8 cellular contexts compared by ENCODE assay signal in genomic region chr17:67891481-67892119, GRCh38.
A peak's percentile ranks its signal among the peaks of the same experiment; 100 is the strongest.
DNase-seq lines count a peak whose midpoint lies in the region; ATAC-seq and TF ChIP-seq lines count a peak whose summit lies in the region.

No MANE protein-coding gene starts in this region.

- H3K4me1 ChIP-seq in RWPE2 (ENCODE audit: insufficient read depth, poor library complexity, severe bottlenecking) (peaks cover 6% of the 10 kb centered on the region), foreskin keratinocyte (no peaks in the 10 kb centered on the region), transverse colon (peaks cover 0 to 6% (median 2%) of the 10 kb centered on the region in 4 donors)
- H3K4me1 ChIP-seq in CD8-positive, alpha-beta T cell (ENCODE audit: insufficient read depth, low read length) = no peaks in the 10 kb centered on the region

- in situ Hi-C loops in transverse colon (cut with MboI; ENCODE audit: low pct_ligation_motif_present in 1 of 4, low pct_unique_long_range_greater_than_20kb in 1 of 4, low sequenced_read_pairs in 3 of 4) = no loop called here

- POLR2A ChIA-PET in CD8-positive, alpha-beta T cell (lab: Charles Lee) = no interaction called here

- ATAC-seq in activated naive CD8-positive, alpha-beta T cell treated with anti-CD3 and anti-CD28 coated beads, Interleukin-2, amount 50 U/mL, for 24 hours = no peak
- ATAC-seq in RWPE2 (ENCODE audit: low read depth) = peak; percentile 68
- peak; percentile 16 for ATAC-seq in foreskin keratinocyte
- ATAC-seq in CD8-positive, alpha-beta T cell = no peak

- no peak for TF ChIP-seq EP300 in transverse colon (IDR thresholded peaks at IDR 0.05; ENCODE audit: low read depth)

- TF ChIP-seq CTCF in RWPE2 (IDR thresholded peaks at IDR 0.05; ENCODE audit: poor library complexity, severe bottlenecking) (peak; percentile 80), foreskin keratinocyte (conservative IDR thresholded peaks at IDR 0.05) (peak; percentile 49), transverse colon (IDR thresholded peaks at IDR 0.05) (peak in 2 of 5 experiments; percentile 16 to 17)
- no peak for TF ChIP-seq CTCF in CD8-positive, alpha-beta T cell (IDR thresholded peaks at IDR 0.05)

- no peak overlapping the region for H3K4me3 Mint-ChIP-seq in activated naive CD8-positive, alpha-beta T cell
- H3K4me3 Mint-ChIP-seq in activated naive CD8-positive, alpha-beta T cell treated with anti-CD3 and anti-CD28 coated beads, Interleukin-2, amount 50 U/mL, for 24 hours = no peak overlapping the region
- H3K4me3 Mint-ChIP-seq in CD8-positive, alpha-beta T cell = no peak overlapping the region

- H3K36me3 Mint-ChIP-seq in activated naive CD8-positive, alpha-beta T cell = peaks cover 6% of the 10 kb centered on the region
- H3K36me3 Mint-ChIP-seq in activated naive CD8-positive, alpha-beta T cell treated with anti-CD3 and anti-CD28 coated beads, Interleukin-2, amount 50 U/mL, for 24 hours (ENCODE audit: low read depth) = peaks cover 27% of the 10 kb centered on the region
- peaks cover 67% of the 10 kb centered on the region for H3K36me3 Mint-ChIP-seq in CD8-positive, alpha-beta T cell

- intact Hi-C loops in transverse colon (cut with DNase I; ENCODE audit: low total_unique reads) = no loop called here
- intact Hi-C loops in CD8-positive, alpha-beta T cell (cut with DNase I, micrococcal nuclease) = no loop called here

- no peaks in the 10 kb centered on the region for H3K27me3 Mint-ChIP-seq in activated naive CD8-positive, alpha-beta T cell
- no peaks in the 10 kb centered on the region for H3K27me3 Mint-ChIP-seq in activated naive CD8-positive, alpha-beta T cell treated with anti-CD3 and anti-CD28 coated beads, Interleukin-2, amount 50 U/mL, for 24 hours
- H3K27me3 Mint-ChIP-seq in CD8-positive, alpha-beta T cell (ENCODE audit: low read depth) = no peaks in the 10 kb centered on the region

- H3K27ac Mint-ChIP-seq in activated naive CD8-positive, alpha-beta T cell = peak overlapping the region; percentile 16
- no peak overlapping the region for H3K27ac Mint-ChIP-seq in activated naive CD8-positive, alpha-beta T cell treated with anti-CD3 and anti-CD28 coated beads, Interleukin-2, amount 50 U/mL, for 24 hours
- H3K27ac Mint-ChIP-seq in CD8-positive, alpha-beta T cell = no peak overlapping the region

- H3K27me3 ChIP-seq in RWPE2 (ENCODE audit: insufficient read depth, poor library complexity, severe bottlenecking) (no peaks in the 10 kb centered on the region), foreskin keratinocyte (no peaks in the 10 kb centered on the region), transverse colon (no peaks in the 10 kb centered on the region)
- no peaks in the 10 kb centered on the region for H3K27me3 ChIP-seq in CD8-positive, alpha-beta T cell (ENCODE audit: insufficient read depth, low read length)

- H3K9me3 Mint-ChIP-seq in activated naive CD8-positive, alpha-beta T cell (ENCODE audit: low read depth) = no peaks in the 10 kb centered on the region
- no peaks in the 10 kb centered on the region for H3K9me3 Mint-ChIP-seq in activated naive CD8-positive, alpha-beta T cell treated with anti-CD3 and anti-CD28 coated beads, Interleukin-2, amount 50 U/mL, for 24 hours
- no peaks in the 10 kb centered on the region for H3K9me3 Mint-ChIP-seq in CD8-positive, alpha-beta T cell

- H3K36me3 ChIP-seq in RWPE2 (ENCODE audit: low read depth) (peaks cover 64% of the 10 kb centered on the region), transverse colon (peaks cover 0 to 23% (median 7%) of the 10 kb centered on the region in 4 donors)
- H3K36me3 ChIP-seq in CD8-positive, alpha-beta T cell (ENCODE audit: insufficient read depth, low read length) = peaks cover 22% of the 10 kb centered on the region

- WGBS in transverse colon (ENCODE audit: low coverage in 1 of 2), 2 donors = 55% methylated on average over 6 of the region's 6 CpGs; no CpG with 5 or more reads in 1 of the 2 donors

- H3K9me3 ChIP-seq in RWPE2 (ENCODE audit: severe bottlenecking) = no peaks in the 10 kb centered on the region
- no peaks in the 10 kb centered on the region for H3K9me3 ChIP-seq in transverse colon
- H3K9me3 ChIP-seq in CD8-positive, alpha-beta T cell (ENCODE audit: low read length) = no peaks in the 10 kb centered on the region

- no peak for DNase-seq in activated naive CD8-positive, alpha-beta T cell treated with anti-CD3 and anti-CD28 coated beads, Interleukin-2, amount 50 U/mL, for 24 hours
- DNase-seq in RWPE2 (ENCODE audit: low spot score) = no peak
- peak; percentile 28 to 37 for DNase-seq in foreskin keratinocyte
- peak; percentile 14 for DNase-seq in transverse colon
- no peak for DNase-seq in CD8-positive, alpha-beta T cell
- DNase-seq in RPMI8226 = no peak
- no peak for DNase-seq in DMS53 treated with DMSO at 0.1 percent for 48 hours (lab: John Stamatoyannopoulos, UW; ENCODE audit: unreplicated experiment)

- peak overlapping the region; percentile 23 for H3K27ac ChIP-seq in RWPE2 (ENCODE audit: poor library complexity, severe bottlenecking)
- no peak overlapping the region for H3K27ac ChIP-seq in foreskin keratinocyte
- H3K27ac ChIP-seq in transverse colon = no peak overlapping the region
- no peak overlapping the region for H3K27ac ChIP-seq in CD8-positive, alpha-beta T cell (ENCODE audit: low read depth, low read length)

- H3K4me3 ChIP-seq in RWPE2 (ENCODE audit: severe bottlenecking) (no peak overlapping the region), transverse colon (no peak overlapping the region)
- no peak overlapping the region for H3K4me3 ChIP-seq in CD8-positive, alpha-beta T cell (ENCODE audit: low read depth, low read length)

- H3K4me1 Mint-ChIP-seq in activated naive CD8-positive, alpha-beta T cell (ENCODE audit: low read depth) = peaks cover 3% of the 10 kb centered on the region
- H3K4me1 Mint-ChIP-seq in activated naive CD8-positive, alpha-beta T cell treated with anti-CD3 and anti-CD28 coated beads, Interleukin-2, amount 50 U/mL, for 24 hours = no peaks in the 10 kb centered on the region
- H3K4me1 Mint-ChIP-seq in CD8-positive, alpha-beta T cell (ENCODE audit: low read depth) = peaks cover 4% of the 10 kb centered on the region

- CTCF ChIA-PET in CD8-positive, alpha-beta T cell (lab: Charles Lee) = no interaction called here

- no peak for TF ChIP-seq POLR2A in transverse colon (IDR thresholded peaks at IDR 0.05)

Comparison
In these comparisons a context has a peak if more than half of its experiments do, and no peak if none do; other contexts are left out.
1. ATAC-seq: peak in RWPE2 (single experiment) and foreskin keratinocyte (single experiment); none in activated naive CD8-positive, alpha-beta T cell treated with anti-CD3 and anti-CD28 coated beads, Interleukin-2, amount 50 U/mL, for 24 hours (single experiment) and CD8-positive, alpha-beta T cell (single experiment).
2. DNase-seq: peak in foreskin keratinocyte (2 of 2) and transverse colon (single experiment); none in activated naive CD8-positive, alpha-beta T cell treated with anti-CD3 and anti-CD28 coated beads, Interleukin-2, amount 50 U/mL, for 24 hours (single experiment), RWPE2 (single experiment), CD8-positive, alpha-beta T cell (0 of 7), RPMI8226 (single experiment) and DMS53 treated with DMSO at 0.1 percent for 48 hours (single experiment).